In the genomic region with DNA sequence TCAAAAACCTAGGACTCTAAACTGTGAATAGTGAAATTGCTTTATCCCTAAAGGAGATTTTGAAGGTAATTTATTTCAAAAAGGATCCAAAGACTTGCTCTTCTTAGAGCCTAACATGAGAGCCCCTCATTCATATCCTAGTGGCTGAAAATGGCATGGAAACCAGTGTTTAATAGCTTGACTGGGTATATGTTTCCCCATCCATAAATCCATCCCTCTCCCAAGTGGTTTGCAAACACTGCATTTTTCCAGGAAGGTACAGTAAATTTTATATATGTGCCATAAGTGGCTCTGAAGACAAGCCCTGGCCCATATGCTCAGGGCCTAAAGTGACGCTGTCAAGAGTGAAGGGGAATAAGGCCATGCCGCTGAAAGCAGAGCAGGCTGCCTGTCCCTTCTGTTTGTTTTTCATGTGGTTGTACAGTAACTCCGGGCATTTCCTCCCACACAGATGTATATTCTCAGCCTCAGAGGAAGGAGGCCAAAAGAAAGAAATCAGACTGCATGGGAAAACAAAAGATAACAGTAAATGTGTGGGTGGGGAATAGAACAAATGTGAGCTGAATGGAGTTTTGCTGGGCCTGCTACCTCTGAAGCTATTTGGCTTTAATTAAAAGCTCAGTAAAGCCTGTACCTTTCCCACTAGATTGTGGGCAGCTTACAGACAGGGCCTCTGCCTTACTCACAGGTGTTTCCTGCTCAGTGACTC, we compare ENCODE assay signal across 8 cellular contexts.
A peak's percentile ranks its signal among the peaks of the same experiment; 100 is the strongest.
DNase-seq lines count a peak whose midpoint lies in the region; ATAC-seq and TF ChIP-seq lines count a peak whose summit lies in the region.

No MANE protein-coding gene starts in this region.

- no peaks in the 10 kb centered on the region for H3K9me2 ChIP-seq in GM23248 (ENCODE audit: insufficient read depth)

- H3K79me2 ChIP-seq in GM23248 (ENCODE audit: insufficient read depth): no peaks in the 10 kb centered on the region

- no peak overlapping the region for H3K9ac ChIP-seq in GM23248

- DNase-seq in AG10803 (ENCODE audit: low read depth) (peak; percentile 8), fibroblast of gingiva (ENCODE audit: low read depth) (peak; percentile 13), NOMO-1 treated with dmso at 0.1 percent for 144 hours (lab: John Stamatoyannopoulos, UW; ENCODE audit: unreplicated experiment) (no peak), GM23248 (no peak), Kasumi-1 (lab: John Stamatoyannopoulos, UW) (no peak)
- DNase-seq in activated CD8-positive, alpha-beta memory T cell treated with anti-CD3 and anti-CD28 coated beads for 24 hours: no peak

- no peaks in the 10 kb centered on the region for H4K20me1 ChIP-seq in GM23248 (ENCODE audit: insufficient read depth)

- ATAC-seq in GM21390 (IDR thresholded peaks at IDR 0.05; ENCODE audit: unreplicated experiment): peak; percentile 74
- peak; percentile 63 for ATAC-seq in HG03571 (IDR thresholded peaks at IDR 0.05; ENCODE audit: unreplicated experiment)

- no peak overlapping the region for H3K27ac ChIP-seq in GM23248

- 10 to 15% methylated on average over 3 of the region's 3 CpGs for WGBS in GM23248 (ENCODE audit: low coverage in 1 of 2, low lambda C conversion rate in 2 of 2, missing lambda C conversion rate in 2 of 2), 2 experiments

- H3F3A ChIP-seq in GM23248 (ENCODE audit: insufficient read depth): no peaks in the 10 kb centered on the region

- H2AFZ ChIP-seq in GM23248: no peak overlapping the region

- H3K27me3 ChIP-seq in GM23248 (replicated peaks; ENCODE audit: insufficient read depth): no peaks in the 10 kb centered on the region

- H3K4me1 ChIP-seq in GM23248 (ENCODE audit: insufficient read depth): no peaks in the 10 kb centered on the region

- no peak for TF ChIP-seq CTCF in AG10803 (conservative IDR thresholded peaks at IDR 0.05; ENCODE audit: low read length)

- no peak overlapping the region for H3K4me2 ChIP-seq in GM23248 (ENCODE audit: unreplicated experiment)

- H3K4me3 ChIP-seq in AG10803 (ENCODE audit: low read length): no peak overlapping the region
- no peak overlapping the region for H3K4me3 ChIP-seq in GM23248

- in situ Hi-C loops in GM23248 (cut with MboI): no loop called here

- H3K36me3 ChIP-seq in GM23248 (ENCODE audit: low read depth): no peaks in the 10 kb centered on the region

- no peaks in the 10 kb centered on the region for H3K9me3 ChIP-seq in GM23248 (ENCODE audit: low read depth)

Comparison
In these comparisons a context has a peak if more than half of its experiments do, and no peak if none do; other contexts are left out.
1. DNase-seq: peak in AG10803 (single experiment) and fibroblast of gingiva (single experiment); none in NOMO-1 treated with dmso at 0.1 percent for 144 hours (single experiment), GM23248 (single experiment), activated CD8-positive, alpha-beta memory T cell treated with anti-CD3 and anti-CD28 coated beads for 24 hours (single experiment) and Kasumi-1 (0 of 2).